ENCODE assay signal across 25 cellular contexts in genomic region chr4:79015406-79015805, GRCh38.
"Had no signal": no experiment of that assay in that cellular context is flagged by ENCODE, and none has a peak within 500 bp of the region (broad histone marks: within the 10 kb centered on the region; RNA-seq: fewer than 3 reads in every experiment).

No MANE protein-coding gene starts in this region.

- H3K9me3 ChIP-seq: colonic mucosa, Peyer's patch, SJSA1 had no signal

- H3K9me3 Mint-ChIP-seq: activated CD4-positive, alpha-beta memory T cell treated with anti-CD3 and anti-CD28 coated beads for 36 hours; activated CD4-positive, alpha-beta T cell treated with anti-CD3 and anti-CD28 coated beads, Interleukin-2, amount 10 ng/mL, durations not matched to agents 7 days and 5 days; activated naive CD4-positive, alpha-beta T cell treated with anti-CD3 and anti-CD28 coated beads for 36 hours; activated T-cell treated with anti-CD3 and anti-CD28 coated beads, Interleukin-2, amount 50 U/mL, for 4 hours; central memory CD8-positive, alpha-beta T cell; T-helper 1 cell treated with Interleukin-12 subunit alpha and Interleukin-12 subunit beta and Interleukin-4 antibody, amounts not matched to agents 30 μg/mL and 1 μg/mL, for 36 hours had no signal

- H3K36me3 Mint-ChIP-seq: activated CD4-positive, alpha-beta memory T cell treated with anti-CD3 and anti-CD28 coated beads for 36 hours; activated naive CD8-positive, alpha-beta T cell; brain had no signal

- ATAC-seq: activated T-cell treated with anti-CD3 and anti-CD28 coated beads, Interleukin-2, amount 50 U/mL, for 4 hours; SK-N-SH treated with all-trans-retinoic acid at 6 μM for 48 hours had no signal

- H3K27me3 Mint-ChIP-seq: activated CD4-positive, alpha-beta T cell treated with anti-CD3 and anti-CD28 coated beads, Interleukin-2, amount 10 ng/mL, durations not matched to agents 7 days and 5 days; brain had no signal

- H3K4me1 ChIP-seq: colonic mucosa, Peyer's patch, SJSA1 had no signal

- H3K27ac Mint-ChIP-seq: activated B cell treated with CpG ODN at 0.5 μM for 24 hours; activated CD4-positive, alpha-beta memory T cell treated with anti-CD3 and anti-CD28 coated beads for 36 hours; activated CD4-positive, alpha-beta T cell treated with anti-CD3 and anti-CD28 coated beads, Interleukin-2, amount 10 ng/mL, durations not matched to agents 7 days and 5 days; activated naive CD4-positive, alpha-beta T cell treated with anti-CD3 and anti-CD28 coated beads for 36 hours; activated naive CD8-positive, alpha-beta T cell; brain; T-helper 1 cell treated with Interleukin-12 subunit alpha and Interleukin-12 subunit beta and Interleukin-4 antibody, amounts not matched to agents 30 μg/mL and 1 μg/mL, for 36 hours had no signal

- H3K4me3 ChIP-seq: colonic mucosa, Peyer's patch, SJSA1 had no signal

- H3K27ac ChIP-seq: colonic mucosa, Peyer's patch, RWPE1, SJSA1 had no signal

- H3K4me3 Mint-ChIP-seq: activated B cell treated with CpG ODN at 0.5 μM for 24 hours; activated CD4-positive, alpha-beta memory T cell treated with anti-CD3 and anti-CD28 coated beads for 36 hours; activated CD4-positive, alpha-beta T cell treated with anti-CD3 and anti-CD28 coated beads, Interleukin-2, amount 10 ng/mL, durations not matched to agents 7 days and 5 days; activated naive CD4-positive, alpha-beta T cell treated with anti-CD3 and anti-CD28 coated beads for 36 hours; activated naive CD8-positive, alpha-beta T cell; activated T-cell treated with anti-CD3 and anti-CD28 coated beads, Interleukin-2, amount 50 U/mL, for 4 hours; brain; central memory CD8-positive, alpha-beta T cell; T-helper 1 cell treated with Interleukin-12 subunit alpha and Interleukin-12 subunit beta and Interleukin-4 antibody, amounts not matched to agents 30 μg/mL and 1 μg/mL, for 36 hours had no signal

- H3K27me3 ChIP-seq: colonic mucosa, Peyer's patch, SJSA1 had no signal

- H3K4me1 Mint-ChIP-seq: activated B cell treated with CpG ODN at 0.5 μM for 24 hours; activated CD4-positive, alpha-beta T cell treated with anti-CD3 and anti-CD28 coated beads, Interleukin-2, amount 10 ng/mL, durations not matched to agents 7 days and 5 days; brain; central memory CD8-positive, alpha-beta T cell had no signal

- H3K36me3 ChIP-seq: colonic mucosa, Peyer's patch, SJSA1 had no signal

- DNase-seq: activated B cell treated with CpG ODN at 0.5 μM for 24 hours; activated CD4-positive, alpha-beta memory T cell treated with anti-CD3 and anti-CD28 coated beads for 36 hours; activated CD4-positive, alpha-beta T cell treated with anti-CD3 and anti-CD28 coated beads, Interleukin-2, amount 10 ng/mL, durations not matched to agents 7 days and 5 days; activated CD8-positive, alpha-beta memory T cell treated with anti-CD3 and anti-CD28 coated beads for 24 hours; activated effector memory CD4-positive, alpha-beta T cell treated with anti-CD3 and anti-CD28 coated beads, Interleukin-2, amount 50 U/mL, for 16 hours; activated naive CD4-positive, alpha-beta T cell treated with anti-CD3 and anti-CD28 coated beads for 36 hours; activated T-cell treated with anti-CD3 and anti-CD28 coated beads, Interleukin-2, amount 50 U/mL, for 4 hours; amygdala; colonic mucosa; Kasumi-1; KBM-7; NCI-H1048; NCI-H146; NCI-H2029; NCI-H2107; NCI-H526; Peyer's patch; Right ventricle myocardium superior had no signal
